Comparison of ENCODE assay signal across 22 cellular contexts in the genomic region with DNA sequence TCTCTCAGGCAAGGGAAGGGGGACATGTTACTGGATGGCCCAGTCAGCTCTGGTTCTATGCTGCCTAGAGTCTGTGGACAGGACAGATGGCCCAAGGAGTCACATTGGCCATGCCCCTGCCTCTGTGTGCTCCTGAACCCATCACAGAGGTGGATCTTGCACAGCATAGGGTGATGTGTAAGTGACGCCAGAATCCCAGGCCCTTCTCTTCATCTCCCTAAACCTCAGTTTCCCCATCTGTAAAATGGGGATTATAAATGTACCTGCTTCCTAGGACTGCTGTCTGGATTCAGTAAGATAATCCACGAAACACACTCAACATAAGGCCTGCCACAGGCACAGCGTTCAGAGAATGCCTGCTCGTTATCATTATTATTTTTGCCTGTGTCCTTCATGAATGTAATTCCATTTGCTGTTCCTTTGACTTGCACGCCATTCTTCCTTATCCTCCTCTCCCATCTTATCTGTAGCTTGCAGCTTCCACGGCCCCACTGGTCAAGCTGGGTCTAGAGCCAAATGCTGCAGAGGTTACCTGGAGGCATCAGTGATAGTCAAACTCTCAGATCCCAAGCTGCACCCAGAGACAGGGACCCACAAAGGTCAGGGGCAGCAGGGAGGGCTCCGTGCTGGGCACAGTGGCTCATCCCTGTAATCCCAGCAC.
"Had no signal": no experiment of that assay in that cellular context is flagged by ENCODE, and none has a peak within 500 bp of the region (broad histone marks: within the 10 kb centered on the region; RNA-seq: fewer than 3 reads in every experiment).

No MANE protein-coding gene starts in this region.

- H3K79me2 ChIP-seq: parathyroid adenoma had no signal

- FAIRE-seq: islet of Langerhans had no signal

- H3K9me3 ChIP-seq: esophagus muscularis mucosa, gastrocnemius medialis, heart right ventricle, sigmoid colon, suprapubic skin, tibial artery, upper lobe of right lung, vagina had no signal

- H3K9ac ChIP-seq: parathyroid adenoma had no signal

- H3K27ac ChIP-seq: dorsolateral prefrontal cortex, esophagus muscularis mucosa, gastrocnemius medialis, heart right ventricle, parathyroid adenoma, sigmoid colon, skin epidermis, suprapubic skin, tibial artery, upper lobe of right lung, vagina had no signal

- H3K4me3 ChIP-seq: dorsolateral prefrontal cortex, esophagus muscularis mucosa, gastrocnemius medialis, heart right ventricle, sigmoid colon, skin epidermis, suprapubic skin, tibial artery, upper lobe of right lung, vagina had no signal

- H3K36me3 ChIP-seq: esophagus muscularis mucosa, gastrocnemius medialis, heart right ventricle, sigmoid colon, suprapubic skin, tibial artery, upper lobe of right lung, vagina had no signal

- DNase-seq: cortex of kidney; dorsolateral prefrontal cortex; effector CD8-positive, alpha-beta T cell; gastrocnemius medialis; heart right ventricle; hypothalamus; kidney glomerular epithelial cell; mesendoderm; naive B cell; sigmoid colon; stimulated activated CD4-positive, alpha-beta T cell treated with anti-CD3 and anti-CD28 coated beads, Interleukin-4, amount 100 ng/mL, for 1 hour; stimulated activated CD8-positive, alpha-beta memory T cell treated with anti-CD3 and anti-CD28 coated beads, Interleukin-4, amount 100 ng/mL, for 48 hours; stimulated activated naive CD8-positive, alpha-beta T cell treated with anti-CD3 and anti-CD28 coated beads, Interleukin-15, Interleukin-2, amounts not matched to agents 100 U/mL and 50 U/mL, for 24 hours; tibial artery; upper lobe of right lung had no signal

- H2AFZ ChIP-seq: parathyroid adenoma had no signal

- ATAC-seq: gastrocnemius medialis; heart right ventricle; stimulated activated effector memory CD8-positive, alpha-beta T cell treated with anti-CD3 and anti-CD28 coated beads, Interleukin-12 subunit alpha, Interleukin-12 subunit beta, amount 100 ng/mL, for 72 hours; stimulated activated naive CD8-positive, alpha-beta T cell treated with anti-CD3 and anti-CD28 coated beads, Interleukin-15, Interleukin-2, amounts not matched to agents 100 U/mL and 50 U/mL, for 24 hours; upper lobe of right lung had no signal

- H3K27me3 ChIP-seq: dorsolateral prefrontal cortex, gastrocnemius medialis, heart right ventricle, sigmoid colon, suprapubic skin, tibial artery, upper lobe of right lung, vagina had no signal

- H3K4me1 ChIP-seq: gastrocnemius medialis, parathyroid adenoma, suprapubic skin, upper lobe of right lung, vagina had no signal
